ENCODE assay signal across 13 cellular contexts in the genomic region with DNA sequence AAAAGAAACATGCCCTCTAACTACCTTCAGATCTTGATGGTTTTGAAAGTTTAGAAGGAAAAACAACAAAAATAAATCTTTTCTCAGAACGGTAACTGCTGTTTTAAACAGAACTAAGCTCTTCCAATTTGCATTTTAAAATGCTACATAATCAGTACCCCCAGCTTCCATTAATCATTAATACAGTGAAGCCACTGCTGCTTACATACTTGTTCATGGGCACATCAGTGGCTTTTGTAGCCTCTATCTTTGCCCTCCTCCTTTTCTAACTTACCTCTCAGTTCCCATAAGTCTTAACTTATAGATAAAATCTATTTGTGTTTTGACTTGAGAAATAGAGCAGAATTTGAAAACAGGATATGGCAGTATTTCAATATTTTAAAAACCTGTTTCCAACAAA.
DNase-seq lines count a peak whose midpoint lies in the region; ATAC-seq lines count a peak whose summit lies in the region.
"Had no signal": no experiment of that assay in that cellular context is flagged by ENCODE, and none has a peak within 500 bp of the region (broad histone marks: within the 10 kb centered on the region; RNA-seq: fewer than 3 reads in every experiment).

No MANE protein-coding gene starts in this region.

- H3K79me1 ChIP-seq in mesenchymal stem cell (replicated peaks; ENCODE audit: low read length, poor library complexity, severe bottlenecking), result peaks cover 6% of the 10 kb centered on the region

- no peak overlapping the region for H2BK15ac ChIP-seq in mesenchymal stem cell (ENCODE audit: low read depth, poor library complexity, severe bottlenecking)

- 92% methylated on average over 1 of the region's 1 CpG for WGBS in mesenchymal stem cell

- H3K9ac ChIP-seq in mesenchymal stem cell (ENCODE audit: low read length), result no peak overlapping the region
- H3K9ac ChIP-seq: BLaER1 treated with 17β-estradiol and CSF1 and Interleukin-3, amounts not matched to agents 10 nM and 100 nM had no signal

- peaks cover 10 to 20% (median 14%) of the 10 kb centered on the region in 4 donors for H3K4me1 Mint-ChIP-seq in CD4-positive, CD25-positive, alpha-beta regulatory T cell
- peaks cover 5% of the 10 kb centered on the region for H3K4me1 Mint-ChIP-seq in central memory CD8-positive, alpha-beta T cell
- H3K4me1 Mint-ChIP-seq: B cell had no signal

- no peaks in the 10 kb centered on the region for H3K27me3 Mint-ChIP-seq in CD4-positive, CD25-positive, alpha-beta regulatory T cell
- no peaks in the 10 kb centered on the region for H3K27me3 Mint-ChIP-seq in central memory CD8-positive, alpha-beta T cell
- H3K27me3 Mint-ChIP-seq: B cell; CD8-positive, alpha-beta memory T cell had no signal

- H2AK5ac ChIP-seq in mesenchymal stem cell (ENCODE audit: low read length, severe bottlenecking), result no peak overlapping the region

- H4K91ac ChIP-seq in mesenchymal stem cell (ENCODE audit: low read length), result no peak overlapping the region

- H3K18ac ChIP-seq in mesenchymal stem cell (ENCODE audit: low read depth in 1 of 2, low read length in 2 of 2), result no peak overlapping the region

- no peaks in the 10 kb centered on the region for H3K9me3 ChIP-seq in CD4-positive, CD25-positive, alpha-beta regulatory T cell (ENCODE audit: control insufficient read depth in 2 of 2, low read length in 2 of 2)
- H3K9me3 ChIP-seq in mesenchymal stem cell (ENCODE audit: control insufficient read depth, low read length), result no peaks in the 10 kb centered on the region
- H3K9me3 ChIP-seq: BLaER1 treated with 17β-estradiol and CSF1 and Interleukin-3, amounts not matched to agents 10 nM and 100 nM; HAP-1 had no signal

- H2BK120ac ChIP-seq in mesenchymal stem cell (ENCODE audit: low read depth, low read length), result no peak overlapping the region

- no peak overlapping the region for H2BK12ac ChIP-seq in mesenchymal stem cell (ENCODE audit: low read length in 2 of 2)

- H3K36me3 Mint-ChIP-seq in CD4-positive, CD25-positive, alpha-beta regulatory T cell, result peaks cover 36% of the 10 kb centered on the region
- H3K36me3 Mint-ChIP-seq in central memory CD8-positive, alpha-beta T cell (ENCODE audit: insufficient read depth), result peaks cover 6% of the 10 kb centered on the region

- no peak for ATAC-seq in CD4-positive, CD25-positive, alpha-beta regulatory T cell (ENCODE audit: low read depth in 2 of 2)
- peak; percentile 60 for ATAC-seq in GM18861 (IDR thresholded peaks at IDR 0.05; ENCODE audit: unreplicated experiment)
- ATAC-seq in central memory CD8-positive, alpha-beta T cell (replicated peaks; ENCODE audit: extremely low read depth, poor library complexity, severe bottlenecking), result no peak
- ATAC-seq: K562 had no signal

- no peaks in the 10 kb centered on the region for H3K4me1 ChIP-seq in CD4-positive, CD25-positive, alpha-beta regulatory T cell (ENCODE audit: control insufficient read depth, insufficient read depth, low read length, poor library complexity, severe bottlenecking)
- no peaks in the 10 kb centered on the region for H3K4me1 ChIP-seq in mesenchymal stem cell (ENCODE audit: control insufficient read depth, insufficient read depth, low read depth, low read length)
- H3K4me1 ChIP-seq: BLaER1 treated with 17β-estradiol and CSF1 and Interleukin-3, amounts not matched to agents 10 nM and 100 nM; HAP-1 had no signal

- H3K36me3 ChIP-seq in CD4-positive, CD25-positive, alpha-beta regulatory T cell (ENCODE audit: control insufficient read depth, insufficient read depth, low read length), result peaks cover 4% of the 10 kb centered on the region
- H3K36me3 ChIP-seq in mesenchymal stem cell (ENCODE audit: control insufficient read depth in 1 of 2, insufficient read depth in 2 of 2, low read depth in 1 of 2, low read length in 2 of 2), result peaks cover 3 to 17% of the 10 kb centered on the region in 2 experiments

- peaks cover 0 to 2% (median 0%) of the 10 kb centered on the region in 7 donors for H3K9me3 Mint-ChIP-seq in CD4-positive, CD25-positive, alpha-beta regulatory T cell
- H3K9me3 Mint-ChIP-seq in central memory CD8-positive, alpha-beta T cell, result no peaks in the 10 kb centered on the region
- H3K9me3 Mint-ChIP-seq: CD8-positive, alpha-beta memory T cell had no signal

- DNase-seq in CD4-positive, CD25-positive, alpha-beta regulatory T cell, result peak in 1 of 3 donors; percentile 20
- DNase-seq in central memory CD8-positive, alpha-beta T cell (ENCODE audit: low spot score in 2 of 2), result no peak
- DNase-seq in renal cortical epithelial cell (ENCODE audit: low read depth) (peak; percentile 26), mesenchymal stem cell (no peak)
- DNase-seq in activated CD4-positive, alpha-beta T cell treated with anti-CD3 and anti-CD28 coated beads, Interleukin-2, amount 50 U/mL, for 48 hours, result no peak
- DNase-seq: CD8-positive, alpha-beta memory T cell; COR-L47; IMR-90 had no signal

- no peaks in the 10 kb centered on the region for H3K27me3 ChIP-seq in CD4-positive, CD25-positive, alpha-beta regulatory T cell (ENCODE audit: control insufficient read depth, insufficient read depth, low read length)
- H3K27me3 ChIP-seq in mesenchymal stem cell (ENCODE audit: control insufficient read depth in 1 of 2, insufficient read depth in 1 of 2, low read length in 2 of 2), result no peaks in the 10 kb centered on the region
- H3K27me3 ChIP-seq: BLaER1 treated with 17β-estradiol and CSF1 and Interleukin-3, amounts not matched to agents 10 nM and 100 nM had no signal

- H3K23ac ChIP-seq in mesenchymal stem cell (ENCODE audit: low read length in 2 of 2), result no peak overlapping the region

- H2BK5ac ChIP-seq in mesenchymal stem cell (ENCODE audit: low read depth, low read length, poor library complexity, severe bottlenecking), result no peak overlapping the region

- no peak overlapping the region for H3K4ac ChIP-seq in mesenchymal stem cell (ENCODE audit: low read depth in 1 of 2, low read length in 2 of 2)

- peak overlapping the region; percentile 21 for H3K4me3 ChIP-seq in CD4-positive, CD25-positive, alpha-beta regulatory T cell (ENCODE audit: low read depth, low read length)
- no peak overlapping the region for H3K4me3 ChIP-seq in mesenchymal stem cell (ENCODE audit: insufficient read depth in 1 of 2, low read depth in 1 of 2, low read length in 2 of 2)
- H3K4me3 ChIP-seq: BLaER1 treated with 17β-estradiol and CSF1 and Interleukin-3, amounts not matched to agents 10 nM and 100 nM; HAP-1; K562 had no signal

- peak overlapping the region in 2 of 4 donors; percentile 17 to 39 for H3K4me3 Mint-ChIP-seq in CD4-positive, CD25-positive, alpha-beta regulatory T cell
- H3K4me3 Mint-ChIP-seq in central memory CD8-positive, alpha-beta T cell, result no peak overlapping the region
- H3K4me3 Mint-ChIP-seq: B cell; CD8-positive, alpha-beta memory T cell had no signal

- H3K27ac ChIP-seq in CD4-positive, CD25-positive, alpha-beta regulatory T cell (ENCODE audit: insufficient read depth, low read length, poor library complexity, severe bottlenecking), result no peak overlapping the region
- H3K27ac ChIP-seq in mesenchymal stem cell (ENCODE audit: low read length, poor library complexity, severe bottlenecking), result no peak overlapping the region
- H3K27ac ChIP-seq: BLaER1 treated with 17β-estradiol and CSF1 and Interleukin-3, amounts not matched to agents 10 nM and 100 nM had no signal

- no peak overlapping the region for H4K8ac ChIP-seq in mesenchymal stem cell (ENCODE audit: low read length)

- no peak overlapping the region for H2AFZ ChIP-seq in mesenchymal stem cell (ENCODE audit: low read depth, low read length)

- H3K27ac Mint-ChIP-seq in CD4-positive, CD25-positive, alpha-beta regulatory T cell, result peak overlapping the region in 2 of 3 donors; percentile 47 to 73
- H3K27ac Mint-ChIP-seq in central memory CD8-positive, alpha-beta T cell (ENCODE audit: low read depth), result peak overlapping the region; percentile 51
- H3K27ac Mint-ChIP-seq: B cell had no signal

- no peak overlapping the region for H3K14ac ChIP-seq in mesenchymal stem cell (ENCODE audit: low read length in 2 of 2)

- no peak overlapping the region for H3K4me2 ChIP-seq in mesenchymal stem cell (ENCODE audit: low read length, poor library complexity, severe bottlenecking)
- H3K4me2 ChIP-seq: BLaER1 treated with 17β-estradiol and CSF1 and Interleukin-3, amounts not matched to agents 10 nM and 100 nM had no signal
